1 cellular context compared by ENCODE assay signal in genomic region chr2:167869200-167869599, GRCh38.
TF ChIP-seq lines count a peak whose summit lies in the region.

No MANE protein-coding gene starts in this region.

TF ChIP-seq in WTC11, 78 proteins besides CTCF, POLR2A, EP300 and RAD21 (continued from another document):
- TF ChIP-seq E2F5 (CRISPR knock-in tag; IDR thresholded peaks at IDR 0.05) (no peak), USF2 (CRISPR knock-in tag; IDR thresholded peaks at IDR 0.05) (no peak), MYBL2 (CRISPR knock-in tag; IDR thresholded peaks at IDR 0.05) (no peak), RORB (CRISPR knock-in tag; IDR thresholded peaks at IDR 0.05) (no peak), HMGA2 (CRISPR knock-in tag; IDR thresholded peaks at IDR 0.05) (no peak), SMAD4 (CRISPR knock-in tag; IDR thresholded peaks at IDR 0.05) (no peak), MLX (CRISPR knock-in tag; IDR thresholded peaks at IDR 0.05) (no peak), PREB (CRISPR knock-in tag; IDR thresholded peaks at IDR 0.05; ENCODE audit: borderline replicate concordance) (no peak), ZNF138 (CRISPR knock-in tag; conservative IDR thresholded peaks at IDR 0.05) (no peak), TEAD4 (CRISPR knock-in tag; IDR thresholded peaks at IDR 0.05) (no peak), ZNF263 (CRISPR knock-in tag; IDR thresholded peaks at IDR 0.05; ENCODE audit: low read depth) (no peak), CREB1 (CRISPR knock-in tag; IDR thresholded peaks at IDR 0.05) (no peak), IRF2 (CRISPR knock-in tag; IDR thresholded peaks at IDR 0.05; ENCODE audit: borderline replicate concordance, low read depth) (no peak), E2F1 (CRISPR knock-in tag; IDR thresholded peaks at IDR 0.05) (no peak), ZNF281 (CRISPR knock-in tag; IDR thresholded peaks at IDR 0.05) (no peak)
- TF ChIP-seq, protein P1, sequence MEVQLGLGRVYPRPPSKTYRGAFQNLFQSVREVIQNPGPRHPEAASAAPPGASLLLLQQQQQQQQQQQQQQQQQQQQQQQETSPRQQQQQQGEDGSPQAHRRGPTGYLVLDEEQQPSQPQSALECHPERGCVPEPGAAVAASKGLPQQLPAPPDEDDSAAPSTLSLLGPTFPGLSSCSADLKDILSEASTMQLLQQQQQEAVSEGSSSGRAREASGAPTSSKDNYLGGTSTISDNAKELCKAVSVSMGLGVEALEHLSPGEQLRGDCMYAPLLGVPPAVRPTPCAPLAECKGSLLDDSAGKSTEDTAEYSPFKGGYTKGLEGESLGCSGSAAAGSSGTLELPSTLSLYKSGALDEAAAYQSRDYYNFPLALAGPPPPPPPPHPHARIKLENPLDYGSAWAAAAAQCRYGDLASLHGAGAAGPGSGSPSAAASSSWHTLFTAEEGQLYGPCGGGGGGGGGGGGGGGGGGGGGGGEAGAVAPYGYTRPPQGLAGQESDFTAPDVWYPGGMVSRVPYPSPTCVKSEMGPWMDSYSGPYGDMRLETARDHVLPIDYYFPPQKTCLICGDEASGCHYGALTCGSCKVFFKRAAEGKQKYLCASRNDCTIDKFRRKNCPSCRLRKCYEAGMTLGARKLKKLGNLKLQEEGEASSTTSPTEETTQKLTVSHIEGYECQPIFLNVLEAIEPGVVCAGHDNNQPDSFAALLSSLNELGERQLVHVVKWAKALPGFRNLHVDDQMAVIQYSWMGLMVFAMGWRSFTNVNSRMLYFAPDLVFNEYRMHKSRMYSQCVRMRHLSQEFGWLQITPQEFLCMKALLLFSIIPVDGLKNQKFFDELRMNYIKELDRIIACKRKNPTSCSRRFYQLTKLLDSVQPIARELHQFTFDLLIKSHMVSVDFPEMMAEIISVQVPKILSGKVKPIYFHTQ (CRISPR knock-in tag; IDR thresholded peaks at IDR 0.05) = no peak
- TF ChIP-seq, protein P2, sequence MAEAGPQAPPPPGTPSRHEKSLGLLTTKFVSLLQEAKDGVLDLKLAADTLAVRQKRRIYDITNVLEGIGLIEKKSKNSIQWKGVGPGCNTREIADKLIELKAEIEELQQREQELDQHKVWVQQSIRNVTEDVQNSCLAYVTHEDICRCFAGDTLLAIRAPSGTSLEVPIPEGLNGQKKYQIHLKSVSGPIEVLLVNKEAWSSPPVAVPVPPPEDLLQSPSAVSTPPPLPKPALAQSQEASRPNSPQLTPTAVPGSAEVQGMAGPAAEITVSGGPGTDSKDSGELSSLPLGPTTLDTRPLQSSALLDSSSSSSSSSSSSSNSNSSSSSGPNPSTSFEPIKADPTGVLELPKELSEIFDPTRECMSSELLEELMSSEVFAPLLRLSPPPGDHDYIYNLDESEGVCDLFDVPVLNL (CRISPR knock-in tag; IDR thresholded peaks at IDR 0.05; ENCODE audit: borderline replicate concordance, low read depth) = no peak
- TF ChIP-seq, protein P3, sequence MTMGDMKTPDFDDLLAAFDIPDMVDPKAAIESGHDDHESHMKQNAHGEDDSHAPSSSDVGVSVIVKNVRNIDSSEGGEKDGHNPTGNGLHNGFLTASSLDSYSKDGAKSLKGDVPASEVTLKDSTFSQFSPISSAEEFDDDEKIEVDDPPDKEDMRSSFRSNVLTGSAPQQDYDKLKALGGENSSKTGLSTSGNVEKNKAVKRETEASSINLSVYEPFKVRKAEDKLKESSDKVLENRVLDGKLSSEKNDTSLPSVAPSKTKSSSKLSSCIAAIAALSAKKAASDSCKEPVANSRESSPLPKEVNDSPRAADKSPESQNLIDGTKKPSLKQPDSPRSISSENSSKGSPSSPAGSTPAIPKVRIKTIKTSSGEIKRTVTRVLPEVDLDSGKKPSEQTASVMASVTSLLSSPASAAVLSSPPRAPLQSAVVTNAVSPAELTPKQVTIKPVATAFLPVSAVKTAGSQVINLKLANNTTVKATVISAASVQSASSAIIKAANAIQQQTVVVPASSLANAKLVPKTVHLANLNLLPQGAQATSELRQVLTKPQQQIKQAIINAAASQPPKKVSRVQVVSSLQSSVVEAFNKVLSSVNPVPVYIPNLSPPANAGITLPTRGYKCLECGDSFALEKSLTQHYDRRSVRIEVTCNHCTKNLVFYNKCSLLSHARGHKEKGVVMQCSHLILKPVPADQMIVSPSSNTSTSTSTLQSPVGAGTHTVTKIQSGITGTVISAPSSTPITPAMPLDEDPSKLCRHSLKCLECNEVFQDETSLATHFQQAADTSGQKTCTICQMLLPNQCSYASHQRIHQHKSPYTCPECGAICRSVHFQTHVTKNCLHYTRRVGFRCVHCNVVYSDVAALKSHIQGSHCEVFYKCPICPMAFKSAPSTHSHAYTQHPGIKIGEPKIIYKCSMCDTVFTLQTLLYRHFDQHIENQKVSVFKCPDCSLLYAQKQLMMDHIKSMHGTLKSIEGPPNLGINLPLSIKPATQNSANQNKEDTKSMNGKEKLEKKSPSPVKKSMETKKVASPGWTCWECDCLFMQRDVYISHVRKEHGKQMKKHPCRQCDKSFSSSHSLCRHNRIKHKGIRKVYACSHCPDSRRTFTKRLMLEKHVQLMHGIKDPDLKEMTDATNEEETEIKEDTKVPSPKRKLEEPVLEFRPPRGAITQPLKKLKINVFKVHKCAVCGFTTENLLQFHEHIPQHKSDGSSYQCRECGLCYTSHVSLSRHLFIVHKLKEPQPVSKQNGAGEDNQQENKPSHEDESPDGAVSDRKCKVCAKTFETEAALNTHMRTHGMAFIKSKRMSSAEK (CRISPR knock-in tag; IDR thresholded peaks at IDR 0.05; ENCODE audit: borderline replicate concordance) = no peak
